In the genomic region with DNA sequence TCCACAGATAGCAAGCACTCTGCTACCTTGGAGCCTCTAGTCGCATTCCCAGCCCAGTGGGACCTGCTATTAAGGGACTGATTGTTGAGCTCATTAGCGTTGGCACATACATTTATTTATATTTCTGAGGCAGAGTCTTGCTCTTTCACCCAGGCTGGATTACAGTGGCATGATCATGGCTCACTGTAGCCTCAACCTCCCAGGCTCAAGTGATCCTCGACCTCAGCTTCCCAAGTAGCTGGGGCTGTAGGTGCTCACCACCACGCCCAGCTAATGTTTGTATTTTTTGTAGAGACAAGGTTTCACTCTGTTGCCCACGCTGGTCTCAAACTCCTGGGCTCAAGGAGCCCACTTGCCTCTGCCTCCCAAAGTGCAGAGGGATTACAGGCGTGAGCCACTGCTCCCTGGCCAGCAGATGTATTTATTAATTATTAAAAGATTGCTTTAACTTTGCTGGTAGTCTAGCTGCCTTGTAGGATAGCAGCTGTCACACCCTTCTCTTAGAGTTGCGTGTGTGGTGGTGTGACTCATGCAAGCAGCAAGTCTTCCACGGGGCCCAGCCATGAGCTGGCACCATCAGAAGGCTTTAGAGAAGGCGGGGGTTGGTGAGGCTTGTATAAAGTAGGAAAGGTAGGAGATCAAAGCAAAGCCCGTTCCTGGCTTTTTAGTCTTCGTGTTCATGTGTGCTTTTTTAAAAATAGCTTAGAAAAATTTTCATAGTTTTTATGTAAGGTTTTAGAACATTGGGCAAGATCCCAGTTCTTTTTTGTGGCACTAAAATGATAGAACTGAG, we compare ENCODE assay signal across 9 cellular contexts. TPM values are rescaled to one million over a fixed set of nuclear protein-coding genes. Genes with fewer than 3 reads are reported as not detected.
A peak's percentile ranks its signal among the peaks of the same experiment; 100 is the strongest.
DNase-seq lines count a peak whose midpoint lies in the region; ATAC-seq and TF ChIP-seq lines count a peak whose summit lies in the region.
"Had no signal": no experiment of that assay in that cellular context is flagged by ENCODE, and none has a peak within 500 bp of the region (broad histone marks: within the 10 kb centered on the region; RNA-seq: fewer than 3 reads in every experiment).

No MANE protein-coding gene starts in this region.

- peaks cover 49% of the 10 kb centered on the region for H3K36me3 Mint-ChIP-seq in activated CD8-positive, alpha-beta T cell treated with anti-CD3 and anti-CD28 coated beads, Interleukin-2, amount 10 ng/mL, durations not matched to agents 7 days and 5 days (ENCODE audit: low read depth)

- H3K4me3 Mint-ChIP-seq in activated CD8-positive, alpha-beta T cell treated with anti-CD3 and anti-CD28 coated beads, Interleukin-2, amount 10 ng/mL, durations not matched to agents 7 days and 5 days: no peak overlapping the region
- H3K4me3 Mint-ChIP-seq: IgD-negative memory B cell had no signal

- no peak overlapping the region for H3K4me3 ChIP-seq in fibroblast of villous mesenchyme (ENCODE audit: low read depth, low read length)

- no peaks in the 10 kb centered on the region for H3K9me3 Mint-ChIP-seq in activated CD8-positive, alpha-beta T cell treated with anti-CD3 and anti-CD28 coated beads, Interleukin-2, amount 10 ng/mL, durations not matched to agents 7 days and 5 days (ENCODE audit: insufficient read depth)
- H3K9me3 Mint-ChIP-seq: IgD-negative memory B cell had no signal

- H3K27ac Mint-ChIP-seq in activated CD8-positive, alpha-beta T cell treated with anti-CD3 and anti-CD28 coated beads, Interleukin-2, amount 10 ng/mL, durations not matched to agents 7 days and 5 days: no peak overlapping the region
- H3K27ac Mint-ChIP-seq: IgD-negative memory B cell had no signal

- DNase-seq in HUDEP-2 (lab: John Stamatoyannopoulos, UW; ENCODE audit: unreplicated experiment in 76 of 76) (peak in 60 of 76 experiments; percentile 5 to 77 (median 39)), fibroblast of villous mesenchyme (ENCODE audit: low read depth) (peak; percentile 84), C1 segment of cervical spinal cord (lab: John Stamatoyannopoulos, UW) (no peak), GM10248 (ENCODE audit: extremely low spot score) (no peak), NCI-H1694 (lab: John Stamatoyannopoulos, UW) (no peak)
- DNase-seq in activated CD8-positive, alpha-beta T cell treated with anti-CD3 and anti-CD28 coated beads, Interleukin-2, amount 10 ng/mL, durations not matched to agents 7 days and 5 days: peak; percentile 38
- DNase-seq in stimulated activated CD4-positive, alpha-beta T cell treated with anti-CD3 and anti-CD28 coated beads, TNF-alpha, amount 100 ng/mL, for 24 hours (ENCODE audit: low read depth in 3 of 3): peak; percentile 30 to 60 (median 40)

- CTCF ChIA-PET in activated CD8-positive, alpha-beta T cell treated with anti-CD3 and anti-CD28 coated beads, Interleukin-2, amount 10 ng/mL, durations not matched to agents 7 days and 5 days (lab: Charles Lee): interaction anchor here (0.7 to 8.6 kb wide), 8 partner anchors 14 to 128 kb away, joined by 3 to 59 read pairs (median 3); a partner anchor contains a TSS
- CTCF ChIA-PET in GM10248 (lab: Yijun Ruan, JAX): interaction anchor here (2.7 to 3.3 kb wide), 2 partner anchors 14 to 128 kb away, joined by 10 to 19 read pairs; no protein-coding TSS in a partner anchor

- H3K27me3 Mint-ChIP-seq in activated CD8-positive, alpha-beta T cell treated with anti-CD3 and anti-CD28 coated beads, Interleukin-2, amount 10 ng/mL, durations not matched to agents 7 days and 5 days (ENCODE audit: low read depth): no peaks in the 10 kb centered on the region
- H3K27me3 Mint-ChIP-seq: IgD-negative memory B cell had no signal

- ATAC-seq in activated CD8-positive, alpha-beta T cell treated with anti-CD3 and anti-CD28 coated beads, Interleukin-2, amount 10 ng/mL, durations not matched to agents 7 days and 5 days: peak; percentile 73
- no peak for ATAC-seq in GM18873 (IDR thresholded peaks at IDR 0.05; ENCODE audit: low FRiP score, unreplicated experiment)

- POLR2A ChIA-PET in activated CD8-positive, alpha-beta T cell treated with anti-CD3 and anti-CD28 coated beads, Interleukin-2, amount 10 ng/mL, durations not matched to agents 7 days and 5 days (lab: Charles Lee): interaction anchor here (0.9 kb wide), 1 partner anchor 11 kb away, joined by 3 read pairs; no protein-coding TSS in a partner anchor
- POLR2A ChIA-PET in GM10248 (lab: Yijun Ruan, JAX): no interaction called here

- TF ChIP-seq CTCF in fibroblast of villous mesenchyme (IDR thresholded peaks at IDR 0.05; ENCODE audit: insufficient read depth, low read depth, low read length) (no peak), GM10248 (IDR thresholded peaks at IDR 0.05; ENCODE audit: control extremely low read depth, extremely low read depth, low read depth, missing control alignments) (no peak)

- peaks cover 20% of the 10 kb centered on the region for H3K4me1 Mint-ChIP-seq in activated CD8-positive, alpha-beta T cell treated with anti-CD3 and anti-CD28 coated beads, Interleukin-2, amount 10 ng/mL, durations not matched to agents 7 days and 5 days (ENCODE audit: low read depth)

RNA-seq across cellular contexts. Expression of a gene that starts 16.5 kb away (rescaled TPM):
- 1 to 10 TPM; 8.4 to 9.2 TPM for total RNA-seq in activated CD8-positive, alpha-beta T cell treated with anti-CD3 and anti-CD28 coated beads, Interleukin-2, amount 10 ng/mL, durations not matched to agents 7 days and 5 days
- 6.4 and 7.8 TPM in 2 replicates for total RNA-seq in fibroblast of villous mesenchyme

RNA-seq across cellular contexts. Expression of a gene that starts 40.5 kb away (rescaled TPM):
- not detected for total RNA-seq in activated CD8-positive, alpha-beta T cell treated with anti-CD3 and anti-CD28 coated beads, Interleukin-2, amount 10 ng/mL, durations not matched to agents 7 days and 5 days
- total RNA-seq in fibroblast of villous mesenchyme: not detected in 2 replicates

RNA-seq across cellular contexts. Expression of a gene that starts 40.7 kb away (rescaled TPM):
- total RNA-seq in activated CD8-positive, alpha-beta T cell treated with anti-CD3 and anti-CD28 coated beads, Interleukin-2, amount 10 ng/mL, durations not matched to agents 7 days and 5 days: 10 to 100 TPM; 63.4 to 65.1 TPM
- not detected in 2 replicates for total RNA-seq in fibroblast of villous mesenchyme

Comparison
In these comparisons a context has a peak if more than half of its experiments do, and no peak if none do; other contexts are left out.
1. DNase-seq: peak in HUDEP-2 (60 of 76), activated CD8-positive, alpha-beta T cell treated with anti-CD3 and anti-CD28 coated beads, Interleukin-2, amount 10 ng/mL, durations not matched to agents 7 days and 5 days (single experiment), fibroblast of villous mesenchyme (single experiment) and stimulated activated CD4-positive, alpha-beta T cell treated with anti-CD3 and anti-CD28 coated beads, TNF-alpha, amount 100 ng/mL, for 24 hours (3 of 3); none in C1 segment of cervical spinal cord (0 of 14), GM10248 (single experiment) and NCI-H1694 (single experiment).
2. RNA of a gene that starts 40.7 kb away (total RNA-seq): 63.4 to 65.1 TPM in activated CD8-positive, alpha-beta T cell treated with anti-CD3 and anti-CD28 coated beads, Interleukin-2, amount 10 ng/mL, durations not matched to agents 7 days and 5 days; not detected in fibroblast of villous mesenchyme; every median in the first group is over 10 times any median in the second.